8 cellular contexts compared by ENCODE assay signal in the genomic region with DNA sequence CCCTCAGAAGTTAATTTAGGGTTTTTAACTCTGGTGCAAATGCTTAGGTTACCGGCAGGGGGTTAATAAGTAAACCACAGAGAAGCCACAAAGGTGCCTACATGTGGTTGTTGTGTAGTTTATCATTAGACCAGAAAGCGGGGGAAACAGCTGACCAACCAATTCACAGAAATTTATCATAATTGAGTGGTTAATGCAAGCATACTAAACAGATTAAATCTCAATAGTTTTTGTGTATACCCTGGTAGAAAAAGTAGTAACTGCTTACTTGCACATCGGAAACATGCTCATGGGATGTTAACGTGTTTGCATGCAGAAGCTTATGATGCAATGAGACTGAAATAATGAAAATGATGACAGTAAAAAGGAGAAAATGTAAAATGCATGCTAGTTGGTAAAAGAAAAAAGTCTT.
A peak's percentile ranks its signal among the peaks of the same experiment; 100 is the strongest.
DNase-seq lines count a peak whose midpoint lies in the region; ATAC-seq and TF ChIP-seq lines count a peak whose summit lies in the region.

No MANE protein-coding gene starts in this region.

- H3K9me3 ChIP-seq in upper lobe of right lung, result no peaks in the 10 kb centered on the region

- H3K4me3 ChIP-seq in fibroblast of the aortic adventitia (ENCODE audit: low read depth, low read length) (no peak overlapping the region), upper lobe of right lung (no peak overlapping the region)

- ATAC-seq in GM21619 (IDR thresholded peaks at IDR 0.05; ENCODE audit: unreplicated experiment), result peak; percentile 97
- peak; percentile 79 for ATAC-seq in HG03575 (IDR thresholded peaks at IDR 0.05; ENCODE audit: extremely low read depth, insufficient number of reproducible peaks, low FRiP score, unreplicated experiment)
- no peak for ATAC-seq in upper lobe of right lung

- intact Hi-C loops in head of caudate nucleus (cut with DNase I), result no loop called here
- intact Hi-C loops in upper lobe of right lung (cut with DNase I), result no loop called here

- TF ChIP-seq CTCF in GM12873 (IDR thresholded peaks at IDR 0.05; ENCODE audit: insufficient read depth, low read depth, low read length, missing control alignments) (peak; percentile 12), fibroblast of the aortic adventitia (IDR thresholded peaks at IDR 0.05; ENCODE audit: insufficient read depth, low read length) (peak; percentile 26), upper lobe of right lung (IDR thresholded peaks at IDR 0.05) (no peak)

- H3K36me3 ChIP-seq in upper lobe of right lung, result no peaks in the 10 kb centered on the region

- DNase-seq in fibroblast of the aortic adventitia (ENCODE audit: low read depth) (peak; percentile 58), head of caudate nucleus (no peak), NCI-H2171 (lab: John Stamatoyannopoulos, UW) (no peak), upper lobe of right lung (no peak), mesenteric fat pad (ENCODE audit: low spot score) (no peak)

- H3K27ac ChIP-seq in upper lobe of right lung, result no peak overlapping the region

- H3K27me3 ChIP-seq in upper lobe of right lung, result no peaks in the 10 kb centered on the region

- H3K4me1 ChIP-seq in upper lobe of right lung, result peaks cover 31% of the 10 kb centered on the region
